In genomic region chr1:66931548-66932124, GRCh38 we compare ENCODE assay signal across 8 cellular contexts. TPM values are rescaled to one million over a fixed set of nuclear protein-coding genes. Genes with fewer than 3 reads are reported as not detected.
A peak's percentile ranks its signal among the peaks of the same experiment; 100 is the strongest.
DNase-seq lines count a peak whose midpoint lies in the region; FAIRE-seq lines count a peak whose summit lies in the region.

No MANE protein-coding gene starts in this region.

- peaks cover 23% of the 10 kb centered on the region for H3K36me3 Mint-ChIP-seq in activated CD4-positive, alpha-beta T cell treated with anti-CD3 and anti-CD28 coated beads, Interleukin-2, amount 10 ng/mL, durations not matched to agents 24 days and 14 days (ENCODE audit: low read depth)
- H3K36me3 Mint-ChIP-seq in activated CD4-positive, alpha-beta memory T cell treated with anti-CD3 and anti-CD28 coated beads for 36 hours, result peaks cover 21% of the 10 kb centered on the region

- H3K27me3 ChIP-seq in iPS-18a (ENCODE audit: control insufficient read depth, insufficient read depth, low read length) (no peaks in the 10 kb centered on the region), thymus (ENCODE audit: control insufficient read depth, insufficient read depth) (no peaks in the 10 kb centered on the region)

- intact Hi-C loops in activated CD4-positive, alpha-beta T cell treated with anti-CD3 and anti-CD28 coated beads, Interleukin-2, amount 10 ng/mL, durations not matched to agents 24 days and 14 days (cut with micrococcal nuclease), result loop anchor here (5.0 to 10.0 kb wide), 3 partner anchors 213 to 1969 kb away; no protein-coding TSS in a partner anchor
- intact Hi-C loops in activated CD4-positive, alpha-beta memory T cell treated with anti-CD3 and anti-CD28 coated beads for 36 hours (cut with micrococcal nuclease), result loop anchor here (2.0 to 10.0 kb wide), 5 partner anchors 49 to 1867 kb away; partner anchors contain the start of gene IL12RB2

- no peaks in the 10 kb centered on the region for H3K9me3 Mint-ChIP-seq in activated CD4-positive, alpha-beta T cell treated with anti-CD3 and anti-CD28 coated beads, Interleukin-2, amount 10 ng/mL, durations not matched to agents 24 days and 14 days
- no peaks in the 10 kb centered on the region for H3K9me3 Mint-ChIP-seq in activated CD4-positive, alpha-beta memory T cell treated with anti-CD3 and anti-CD28 coated beads for 36 hours

- H3K36me3 ChIP-seq in iPS-18a (ENCODE audit: control insufficient read depth, low read depth, low read length), result no peaks in the 10 kb centered on the region
- no peaks in the 10 kb centered on the region for H3K36me3 ChIP-seq in thymus (ENCODE audit: control insufficient read depth, insufficient read depth)

- H3K9me3 ChIP-seq in iPS-18a (ENCODE audit: control insufficient read depth, low read depth, low read length) (no peaks in the 10 kb centered on the region), thymus (ENCODE audit: control insufficient read depth) (no peaks in the 10 kb centered on the region)

- WGBS in thymus, result 27% methylated on average over 6 of the region's 6 CpGs

- peak overlapping the region; percentile 86 for H3K9ac ChIP-seq in iPS-18a (ENCODE audit: low read length)

- POLR2A ChIA-PET in activated CD4-positive, alpha-beta memory T cell treated with anti-CD3 and anti-CD28 coated beads for 36 hours (lab: Charles Lee), result interaction anchor here (0.6 kb wide), 1 partner anchor 70 kb away, joined by 4 read pairs; no protein-coding TSS in a partner anchor

- no peaks in the 10 kb centered on the region for H3K27me3 Mint-ChIP-seq in activated CD4-positive, alpha-beta T cell treated with anti-CD3 and anti-CD28 coated beads, Interleukin-2, amount 10 ng/mL, durations not matched to agents 24 days and 14 days
- H3K27me3 Mint-ChIP-seq in activated CD4-positive, alpha-beta memory T cell treated with anti-CD3 and anti-CD28 coated beads for 36 hours, result no peaks in the 10 kb centered on the region

- DNase-seq in activated CD4-positive, alpha-beta T cell treated with anti-CD3 and anti-CD28 coated beads, Interleukin-2, amount 10 ng/mL, durations not matched to agents 24 days and 14 days, result peak; percentile 65
- DNase-seq in activated CD4-positive, alpha-beta T cell treated with anti-CD3 and anti-CD28 coated beads, Interleukin-2, amount 50 U/mL, for 1 hour, result no peak
- DNase-seq in activated CD4-positive, alpha-beta memory T cell treated with anti-CD3 and anti-CD28 coated beads for 36 hours, result no peak
- DNase-seq in stimulated activated CD4-positive, alpha-beta T cell treated with anti-CD3 and anti-CD28 coated beads, Interleukin-1b, Interleukin-23, amount 100 ng/mL, for 48 hours, result no peak
- DNase-seq in EL (no peak), urothelium cell line (ENCODE audit: low spot score) (no peak)

- CTCF ChIA-PET in activated CD4-positive, alpha-beta memory T cell treated with anti-CD3 and anti-CD28 coated beads for 36 hours (lab: Charles Lee), result interaction anchor here (1.4 kb wide), 1 partner anchor 162 kb away, joined by 8 read pairs; no protein-coding TSS in a partner anchor

- peak overlapping the region; percentile 97 for H3K4me3 ChIP-seq in iPS-18a (ENCODE audit: low read length)
- peak overlapping the region; percentile 81 for H3K4me3 ChIP-seq in thymus (ENCODE audit: low read length)

- peak overlapping the region; percentile 99 for H3K27ac Mint-ChIP-seq in activated CD4-positive, alpha-beta T cell treated with anti-CD3 and anti-CD28 coated beads, Interleukin-2, amount 10 ng/mL, durations not matched to agents 24 days and 14 days
- H3K27ac Mint-ChIP-seq in activated CD4-positive, alpha-beta memory T cell treated with anti-CD3 and anti-CD28 coated beads for 36 hours, result peak overlapping the region; percentile 96

- peaks cover 23% of the 10 kb centered on the region for H3K4me1 ChIP-seq in iPS-18a (ENCODE audit: control insufficient read depth, low read depth, low read length)
- peaks cover 5% of the 10 kb centered on the region for H3K4me1 ChIP-seq in thymus (ENCODE audit: control insufficient read depth, insufficient read depth, low read length)

- peaks cover 49% of the 10 kb centered on the region for H3K4me1 Mint-ChIP-seq in activated CD4-positive, alpha-beta T cell treated with anti-CD3 and anti-CD28 coated beads, Interleukin-2, amount 10 ng/mL, durations not matched to agents 24 days and 14 days
- H3K4me1 Mint-ChIP-seq in activated CD4-positive, alpha-beta memory T cell treated with anti-CD3 and anti-CD28 coated beads for 36 hours (ENCODE audit: low read depth), result peaks cover 59% of the 10 kb centered on the region

- H3K4me3 Mint-ChIP-seq in activated CD4-positive, alpha-beta T cell treated with anti-CD3 and anti-CD28 coated beads, Interleukin-2, amount 10 ng/mL, durations not matched to agents 24 days and 14 days, result peak overlapping the region; percentile 96
- peak overlapping the region; percentile 90 for H3K4me3 Mint-ChIP-seq in activated CD4-positive, alpha-beta memory T cell treated with anti-CD3 and anti-CD28 coated beads for 36 hours

- H3K27ac ChIP-seq in iPS-18a (ENCODE audit: low read length) (peak overlapping the region; percentile 64), thymus (ENCODE audit: low read depth) (peak overlapping the region; percentile 52)

- FAIRE-seq in urothelium cell line (lab: Jason Lieb, UNC), result no peak

RNA-seq across cellular contexts. Expression of gene MIER1, which starts 6.8 kb away (rescaled TPM):
- 51.8 and 54.9 TPM in 2 replicates for total RNA-seq in activated CD4-positive, alpha-beta T cell treated with anti-CD3 and anti-CD28 coated beads, Interleukin-2, amount 10 ng/mL, durations not matched to agents 24 days and 14 days
- 10 to 100 TPM; 54.7 to 58.8 TPM for total RNA-seq in activated CD4-positive, alpha-beta memory T cell treated with anti-CD3 and anti-CD28 coated beads for 36 hours
- polyA plus RNA-seq in thymus, result 26.7 TPM

RNA-seq across cellular contexts. Expression of gene DNAI4, which starts 7.0 kb away (rescaled TPM):
- total RNA-seq in activated CD4-positive, alpha-beta T cell treated with anti-CD3 and anti-CD28 coated beads, Interleukin-2, amount 10 ng/mL, durations not matched to agents 24 days and 14 days, result 0.26 and 2.7 TPM in 2 replicates
- 1 to 10 TPM; 1.4 to 1.6 TPM for total RNA-seq in activated CD4-positive, alpha-beta memory T cell treated with anti-CD3 and anti-CD28 coated beads for 36 hours
- 4.9 TPM for polyA plus RNA-seq in thymus
